Comparison of ENCODE assay signal across 8 cellular contexts in genomic region chr11:118406599-118407166, GRCh38. TPM values are rescaled to one million over a fixed set of nuclear protein-coding genes. Genes with fewer than 3 reads are reported as not detected.
DNase-seq lines count a peak whose midpoint lies in the region; ATAC-seq, FAIRE-seq and TF ChIP-seq lines count a peak whose summit lies in the region.
"Had no signal": no experiment of that assay in that cellular context is flagged by ENCODE, and none has a peak within 500 bp of the region (broad histone marks: within the 10 kb centered on the region; RNA-seq: fewer than 3 reads in every experiment).

No MANE protein-coding gene starts in this region.

- RAD21 ChIA-PET in GM12878 (lab: Charles Lee; ENCODE audit: unreplicated experiment) = interaction anchor here (0.6 to 0.7 kb wide), 2 partner anchors 79 to 119 kb away, joined by 3 read pairs; no protein-coding TSS in a partner anchor

- H3K4me3 ChIP-seq in GM12865 (ENCODE audit: low read depth, low read length) (no peak overlapping the region), GM12878 (0 out of 2 replicates have a peak overlapping the region, but pooled peaks have one; percentile 5)

- peaks cover 1 to 14% of the 10 kb centered on the region in 2 experiments; a peak in 3 of 4 replicates for H3K36me3 ChIP-seq in GM12878 (ENCODE audit: control insufficient read depth in 2 of 2, insufficient read depth in 2 of 2, low read length in 1 of 2)

- no peak for TF ChIP-seq CTCF in GM12865 (IDR thresholded peaks at IDR 0.05; ENCODE audit: insufficient read depth, low read depth, low read length, missing control alignments)
- TF ChIP-seq CTCF in GM12878 (IDR thresholded peaks at IDR 0.05 in 2 of 3, conservative IDR thresholded peaks at IDR 0.05 in 1 of 3; ENCODE audit: control insufficient read depth in 2 of 3, extremely low read depth in 1 of 3, insufficient read depth in 1 of 3, low read depth in 3 of 3, low read length in 3 of 3) = no peak

- 72% methylated on average over 7 of the region's 7 CpGs for WGBS in GM12878 (ENCODE audit: insufficient coverage, insufficient replicate concordance, low lambda C conversion rate, missing lambda C conversion rate)

- DNase-seq in GM12865 (ENCODE audit: low read depth) (peak; percentile 36), NCI-H1694 treated with DMSO at 0.1 percent for 48 hours (lab: John Stamatoyannopoulos, UW) (peak; percentile 5), GM12878 (ENCODE audit: low read depth, low spot score) (peak; percentile 17), pons (ENCODE audit: low spot score) (peak; percentile 17)
- no peak for DNase-seq in activated CD4-positive, CD25-positive, alpha-beta regulatory T cell (lab: John Stamatoyannopoulos, UW)
- no peak for DNase-seq in NK-92 treated with Interleukin-12 subunit alpha and Interleukin-12 subunit beta, amount 100 ng/mL, for 24 hours (lab: John Stamatoyannopoulos, UW)
- DNase-seq: NCI-H524 treated with DMSO at 0.1 percent for 48 hours had no signal

- TF ChIP-seq POLR2A in GM12878 (IDR thresholded peaks at IDR 0.05; ENCODE audit: low read depth, low read length) = no peak

- BruUV-seq in GM12878 (replicated peaks; lab: Mats Ljungman, UMichigan) = no TSS peak

- POLR2A ChIA-PET in GM12878 (lab: Charles Lee) = no interaction called here

- no peak for TF ChIP-seq RAD21 in GM12878 (IDR thresholded peaks at IDR 0.05; ENCODE audit: insufficient read depth, low read depth, low read length)

- H4K20me1 ChIP-seq in GM12878 (ENCODE audit: control insufficient read depth, insufficient read depth) = no peaks in the 10 kb centered on the region

- CTCF ChIA-PET in GM12878 (lab: Yijun Ruan, JAX) = interaction anchor here (0.6 to 1.5 kb wide), 6 partner anchors 9 to 208 kb away, joined by 3 to 5 read pairs (median 3); no protein-coding TSS in a partner anchor

- no peaks in the 10 kb centered on the region for H3K27me3 ChIP-seq in GM12878 (replicated peaks in 1 of 2; ENCODE audit: control insufficient read depth in 2 of 2, insufficient read depth in 2 of 2, low read length in 1 of 2)

- H3K27ac ChIP-seq in GM12878 (ENCODE audit: control insufficient read depth, insufficient read depth) = no peak overlapping the region

- intact Hi-C loops in GM12878 (cut with micrococcal nuclease; ENCODE audit: unreplicated experiment) = no loop called here

- peaks cover 55% of the 10 kb centered on the region for H3K79me2 ChIP-seq in GM12878 (ENCODE audit: control insufficient read depth, insufficient read depth, low read length)

- H3K9me3 ChIP-seq in GM12878 (replicated peaks; ENCODE audit: control insufficient read depth, insufficient read depth, low read length) = no peaks in the 10 kb centered on the region

- FAIRE-seq in GM12878 (lab: Jason Lieb, UNC) = peak; percentile 61

- peaks cover 29% of the 10 kb centered on the region for H3K4me1 ChIP-seq in GM12878 (ENCODE audit: control insufficient read depth, insufficient read depth, low read length)

- no peak overlapping the region for H3K9ac ChIP-seq in GM12878 (ENCODE audit: control insufficient read depth, insufficient read depth, low read length)

- SMC1A ChIA-PET in GM12878 (lab: Charles Lee; ENCODE audit: uncharacterized antibody, unreplicated experiment) = interaction anchor here (0.7 to 1.3 kb wide), 5 partner anchors 12 to 208 kb away, joined by 3 to 7 read pairs (median 4); no protein-coding TSS in a partner anchor

- ATAC-seq in GM12878 (peak; percentile 12; the same call in 2 of the 3 replicates), HG03521 (IDR thresholded peaks at IDR 0.05; ENCODE audit: unreplicated experiment) (no peak)

- TF ChIP-seq EP300 in GM12878 (IDR thresholded peaks at IDR 0.05; ENCODE audit: borderline replicate concordance in 1 of 2, control insufficient read depth in 1 of 2, low read depth in 2 of 2, low read length in 2 of 2) = no peak

- H2AFZ ChIP-seq in GM12878 (ENCODE audit: control insufficient read depth, low read depth, low read length) = no peak overlapping the region

- in situ Hi-C loops in GM12878 (cut with MboI) = no loop called here

- 0 out of 2 replicates have a peak overlapping the region, but pooled peaks have one; percentile 19 for H3K4me2 ChIP-seq in GM12878 (ENCODE audit: control insufficient read depth, insufficient read depth)

TF ChIP-seq in GM12878, 131 proteins besides CTCF, POLR2A, EP300 and RAD21 (continues in another document):
- TF ChIP-seq ZNF207 (IDR thresholded peaks at IDR 0.05; ENCODE audit: borderline replicate concordance) (no peak), YY1 (IDR thresholded peaks at IDR 0.05; ENCODE audit: low read depth, low read length) (no peak), POU2F2 (IDR thresholded peaks at IDR 0.05; ENCODE audit: borderline replicate concordance, low read depth, low read length) (no peak), SIX5 (IDR thresholded peaks at IDR 0.05; ENCODE audit: low read depth, low read length, severe bottlenecking) (no peak), ZNF24 (IDR thresholded peaks at IDR 0.05) (no peak), SMC3 (IDR thresholded peaks at IDR 0.05; ENCODE audit: borderline replicate concordance, low read length) (no peak)

RNA-seq across cellular contexts. Expression of gene ATP5MG, which starts 5.3 kb away (rescaled TPM):
- 24.1 and 29.2 TPM in 2 replicates for total RNA-seq in GM12878 (2013; cell fraction: nucleolus; rRNA removed)
- total RNA-seq in GM12878 (2014; rRNA removed) (211 and 295 TPM in 2 replicates), GM12878 (2014; rRNA removed; fragmentation: Illumina TruSeq; extraction: Trizol) (317 and 321 TPM in 2 replicates), GM12878 (2021) (316 and 333 TPM in 2 replicates)
- 4,287 TPM for polyA plus RNA-seq in GM12878 (2011; ENCODE audit: low read depth)
- polyA plus RNA-seq in GM12878 (2011; rRNA removed) (735 and 1,009 TPM in 2 replicates), GM12878 (2014; fragmentation: Illumina TruSeq; extraction: Trizol) (287 and 299 TPM in 2 replicates), GM12878 (2014; fragmentation: Nextera tagmentation; extraction: Ambion mirVana) (1,000 to 10,000 TPM; 2,154 to 2,276 TPM), GM12878 (2014; rRNA removed) (531 and 577 TPM in 2 replicates), GM12878 (2016; fragmentation: Nextera tagmentation; extraction: Ambion mirVana) (1,000 to 10,000 TPM; 1,057 to 1,150 TPM)
- polyA plus RNA-seq in GM12878 (2011; cell fraction: cytosol; rRNA removed) = 470 and 534 TPM in 2 replicates
- 201 and 214 TPM in 2 replicates for polyA plus RNA-seq in GM12878 (2011; cell fraction: nucleus; rRNA removed)
- 410 and 516 TPM in 2 replicates for polyA plus RNA-seq in GM12878 (2012)
- 71.3 and 77.4 TPM in 2 replicates for polyA minus RNA-seq in GM12878 (2011; rRNA and poly(A)+ RNA removed)
- 45.6 and 63.6 TPM in 2 replicates for polyA minus RNA-seq in GM12878 (2011; cell fraction: cytosol; rRNA and poly(A)+ RNA removed)
- polyA minus RNA-seq in GM12878 (2011; cell fraction: nucleus; rRNA and poly(A)+ RNA removed) = 12.3 and 22.5 TPM in 2 replicates

RNA-seq across cellular contexts. Expression of gene KMT2A, which starts 29.6 kb away (rescaled TPM):
- total RNA-seq in GM12878 (2013; cell fraction: nucleolus; rRNA removed) = 276 and 281 TPM in 2 replicates
- 24.9 and 25.2 TPM in 2 replicates for total RNA-seq in GM12878 (2014; rRNA removed)
- total RNA-seq in GM12878 (2014; rRNA removed; fragmentation: Illumina TruSeq; extraction: Trizol) = 28.1 and 30.4 TPM in 2 replicates
- total RNA-seq in GM12878 (2021) = 52.6 and 56.9 TPM in 2 replicates
- polyA plus RNA-seq in GM12878 (2011; ENCODE audit: low read depth) = 21.9 TPM
- 25.7 and 27.1 TPM in 2 replicates for polyA plus RNA-seq in GM12878 (2011; rRNA removed)
- polyA plus RNA-seq in GM12878 (2011; cell fraction: cytosol; rRNA removed) = 27.8 and 30.6 TPM in 2 replicates
- polyA plus RNA-seq in GM12878 (2011; cell fraction: nucleus; rRNA removed) = 106 and 129 TPM in 2 replicates
- 24.1 and 29.5 TPM in 2 replicates for polyA plus RNA-seq in GM12878 (2012)
- 38.6 and 39.0 TPM in 2 replicates for polyA plus RNA-seq in GM12878 (2014; fragmentation: Illumina TruSeq; extraction: Trizol)
- 1 to 10 TPM; 6.1 to 7.4 TPM for polyA plus RNA-seq in GM12878 (2014; fragmentation: Nextera tagmentation; extraction: Ambion mirVana)
- 25.4 and 28.9 TPM in 2 replicates for polyA plus RNA-seq in GM12878 (2014; rRNA removed)
- polyA plus RNA-seq in GM12878 (2016; fragmentation: Nextera tagmentation; extraction: Ambion mirVana) = 10 to 100 TPM; 11.2 to 12.7 TPM
- polyA minus RNA-seq in GM12878 (2011; rRNA and poly(A)+ RNA removed) = 83.9 and 95.8 TPM in 2 replicates
- polyA minus RNA-seq in GM12878 (2011; cell fraction: cytosol; rRNA and poly(A)+ RNA removed) = 25.9 and 28.2 TPM in 2 replicates
- 103 and 145 TPM in 2 replicates for polyA minus RNA-seq in GM12878 (2011; cell fraction: nucleus; rRNA and poly(A)+ RNA removed)

RNA-seq across cellular contexts. Expression of gene UBE4A, which starts 47.3 kb away (rescaled TPM):
- 66.0 and 71.6 TPM in 2 replicates for total RNA-seq in GM12878 (2013; cell fraction: nucleolus; rRNA removed)
- total RNA-seq in GM12878 (2014; rRNA removed) = 39.6 and 44.5 TPM in 2 replicates
- total RNA-seq in GM12878 (2014; rRNA removed; fragmentation: Illumina TruSeq; extraction: Trizol) = 36.2 and 36.4 TPM in 2 replicates
- total RNA-seq in GM12878 (2021) = 30.1 and 31.1 TPM in 2 replicates
- polyA plus RNA-seq in GM12878 (2011; ENCODE audit: low read depth) = 7.4 TPM
- 22.9 and 23.2 TPM in 2 replicates for polyA plus RNA-seq in GM12878 (2011; rRNA removed)
- polyA plus RNA-seq in GM12878 (2011; cell fraction: cytosol; rRNA removed) = 12.5 and 18.0 TPM in 2 replicates
- 52.7 and 53.0 TPM in 2 replicates for polyA plus RNA-seq in GM12878 (2011; cell fraction: nucleus; rRNA removed)
- polyA plus RNA-seq in GM12878 (2012) = 10.7 and 13.6 TPM in 2 replicates
- polyA plus RNA-seq in GM12878 (2014; fragmentation: Illumina TruSeq; extraction: Trizol) = 29.5 and 35.5 TPM in 2 replicates
- polyA plus RNA-seq in GM12878 (2014; fragmentation: Nextera tagmentation; extraction: Ambion mirVana) = 10 to 100 TPM in 1 of 2 experiments, 1 to 10 TPM in 1; 6.2 to 13.9 TPM
- polyA plus RNA-seq in GM12878 (2014; rRNA removed) = 15.9 and 17.1 TPM in 2 replicates
- 10 to 100 TPM; 36.8 to 37.5 TPM for polyA plus RNA-seq in GM12878 (2016; fragmentation: Nextera tagmentation; extraction: Ambion mirVana)
- polyA minus RNA-seq in GM12878 (2011; rRNA and poly(A)+ RNA removed) = 26.4 and 28.5 TPM in 2 replicates
- polyA minus RNA-seq in GM12878 (2011; cell fraction: cytosol; rRNA and poly(A)+ RNA removed) = 13.9 and 16.5 TPM in 2 replicates
- 16.3 TPM in 2 replicates for polyA minus RNA-seq in GM12878 (2011; cell fraction: nucleus; rRNA and poly(A)+ RNA removed)

Comparison
In these comparisons a context has a peak if more than half of its experiments do, and no peak if none do; other contexts are left out.
1. DNase-seq: peak in GM12865 (single experiment), NCI-H1694 treated with DMSO at 0.1 percent for 48 hours (single experiment), GM12878 (single experiment) and pons (single experiment); none in activated CD4-positive, CD25-positive, alpha-beta regulatory T cell (0 of 4) and NK-92 treated with Interleukin-12 subunit alpha and Interleukin-12 subunit beta, amount 100 ng/mL, for 24 hours (single experiment).